Comparison of ENCODE assay signal across 14 cellular contexts in genomic region chr2:207747653-207748560, GRCh38. TPM values are rescaled to one million over a fixed set of nuclear protein-coding genes. Genes with fewer than 3 reads are reported as not detected.
DNase-seq lines count a peak whose midpoint lies in the region; ATAC-seq and TF ChIP-seq lines count a peak whose summit lies in the region.
"Had no signal": no experiment of that assay in that cellular context is flagged by ENCODE, and none has a peak within 500 bp of the region (broad histone marks: within the 10 kb centered on the region; RNA-seq: fewer than 3 reads in every experiment).

No MANE protein-coding gene starts in this region.

- H3K36me3 Mint-ChIP-seq in Caco-2 (ENCODE audit: insufficient read depth, unreplicated experiment) (peaks cover 60% of the 10 kb centered on the region), endodermal cell (ENCODE audit: low read depth) (peaks cover 9% of the 10 kb centered on the region), nephron progenitor cell (ENCODE audit: low read depth) (peaks cover 13% of the 10 kb centered on the region)

- H3K27ac ChIP-seq in SJSA1 (peak overlapping the region; percentile 61), endodermal cell (ENCODE audit: low read depth, low read length) (no peak overlapping the region), right atrium auricular region (no peak overlapping the region)

- no peaks in the 10 kb centered on the region for H3K9me3 Mint-ChIP-seq in Caco-2 (ENCODE audit: unreplicated experiment)
- no peaks in the 10 kb centered on the region for H3K9me3 Mint-ChIP-seq in endodermal cell
- H3K9me3 Mint-ChIP-seq in nephron progenitor cell = no peaks in the 10 kb centered on the region
- H3K9me3 Mint-ChIP-seq: CD14-positive monocyte had no signal

- peak overlapping the region; percentile 57 for H3K4me3 Mint-ChIP-seq in Caco-2 (ENCODE audit: unreplicated experiment)
- H3K4me3 Mint-ChIP-seq in endodermal cell = no peak overlapping the region
- H3K4me3 Mint-ChIP-seq in nephron progenitor cell = no peak overlapping the region
- H3K4me3 Mint-ChIP-seq: CD14-positive monocyte had no signal

- no peak overlapping the region for H3K9ac ChIP-seq in endodermal cell (ENCODE audit: extremely low read depth, low read length, poor library complexity, severe bottlenecking)
- H3K9ac ChIP-seq: SK-N-SH had no signal

- H3K27ac Mint-ChIP-seq in Caco-2 (ENCODE audit: unreplicated experiment) (peak overlapping the region; percentile 93), endodermal cell (peak overlapping the region; percentile 26), nephron progenitor cell (peak overlapping the region; percentile 58)

- CTCF ChIA-PET in Caco-2 (lab: Charles Lee) = interaction anchor here (0.5 to 4.5 kb wide), 16 partner anchors 13 to 354 kb away, joined by 3 to 77 read pairs (median 4); partner anchors contain the start of genes CCNYL1 and FZD5

- peaks cover 23% of the 10 kb centered on the region for H3K4me1 Mint-ChIP-seq in Caco-2 (ENCODE audit: low read depth, unreplicated experiment)
- H3K4me1 Mint-ChIP-seq in endodermal cell = peaks cover 11% of the 10 kb centered on the region
- peaks cover 4% of the 10 kb centered on the region for H3K4me1 Mint-ChIP-seq in nephron progenitor cell
- H3K4me1 Mint-ChIP-seq: CD14-positive monocyte had no signal

- in situ Hi-C loops in HAP-1 (cut with MboI; ENCODE audit: low sequenced_read_pairs) = loop anchor here (5.0 to 10.0 kb wide), 2 partner anchors 227 to 324 kb away; no protein-coding TSS in a partner anchor

- POLR2A ChIA-PET in Caco-2 (lab: Charles Lee) = interaction anchor here (0.5 to 1.3 kb wide), 9 partner anchors 16 to 214 kb away, joined by 3 to 5 read pairs (median 3); partner anchors contain the start of genes CCNYL1 and METTL21A

- no peak for ATAC-seq in HG03108 (IDR thresholded peaks at IDR 0.05; ENCODE audit: unreplicated experiment)

- intact Hi-C loops in Caco-2 (cut with micrococcal nuclease; ENCODE audit: unreplicated experiment) = loop anchor here (1.0 to 5.0 kb wide), 5 partner anchors 17 to 204 kb away; no protein-coding TSS in a partner anchor

- no peak overlapping the region for H3K4me3 ChIP-seq in Caco-2 (ENCODE audit: low read depth, low read length)
- no peak overlapping the region for H3K4me3 ChIP-seq in SJSA1
- no peak overlapping the region for H3K4me3 ChIP-seq in endodermal cell (ENCODE audit: low read length)
- H3K4me3 ChIP-seq in right atrium auricular region = no peak overlapping the region
- no peak overlapping the region for H3K4me3 ChIP-seq in HAP-1

- BruUV-seq in Caco-2 (replicated peaks; lab: Mats Ljungman, UMichigan) = no TSS peak

- no peaks in the 10 kb centered on the region for H3K27me3 Mint-ChIP-seq in Caco-2 (ENCODE audit: insufficient read depth, unreplicated experiment)
- no peaks in the 10 kb centered on the region for H3K27me3 Mint-ChIP-seq in endodermal cell (ENCODE audit: insufficient read depth)
- H3K27me3 Mint-ChIP-seq in nephron progenitor cell (ENCODE audit: low read depth, poor library complexity) = no peaks in the 10 kb centered on the region

- DNase-seq in Caco-2 (peak; percentile 54 to 69), SJSA1 (ENCODE audit: low read depth in 1 of 2, low spot score in 2 of 2) (peak; percentile 84 to 85), endodermal cell (no peak), nephron progenitor cell (no peak), DMS153 treated with DMSO at 0.1 percent for 48 hours (lab: John Stamatoyannopoulos, UW; ENCODE audit: unreplicated experiment) (no peak), right atrium auricular region (ENCODE audit: low spot score) (no peak), HAP-1 (ENCODE audit: low spot score in 2 of 2) (no peak)
- DNase-seq: Calu3, H7, NCI-H1694, NCI-H774, SK-N-SH had no signal

- H3K4me1 ChIP-seq in Caco-2 (peaks cover 53% of the 10 kb centered on the region), SJSA1 (replicated peaks) (peaks cover 39% of the 10 kb centered on the region), endodermal cell (ENCODE audit: control insufficient read depth, insufficient read depth, low read length) (no peaks in the 10 kb centered on the region), right atrium auricular region (no peaks in the 10 kb centered on the region), HAP-1 (peaks cover 16% of the 10 kb centered on the region)

- H3K27me3 ChIP-seq in Caco-2 (replicated peaks; ENCODE audit: control insufficient read depth, insufficient read depth, low read length) = no peaks in the 10 kb centered on the region
- H3K27me3 ChIP-seq in SJSA1 (replicated peaks) = no peaks in the 10 kb centered on the region
- H3K27me3 ChIP-seq in endodermal cell (ENCODE audit: control insufficient read depth, insufficient read depth, low read length, poor library complexity, severe bottlenecking) = no peaks in the 10 kb centered on the region
- H3K27me3 ChIP-seq in right atrium auricular region = no peaks in the 10 kb centered on the region
- H3K27me3 ChIP-seq in HAP-1 (ENCODE audit: low read depth) = no peaks in the 10 kb centered on the region

- H3K9me3 ChIP-seq in Caco-2 (no peaks in the 10 kb centered on the region), SJSA1 (replicated peaks) (no peaks in the 10 kb centered on the region), endodermal cell (ENCODE audit: control insufficient read depth, low read length) (no peaks in the 10 kb centered on the region), right atrium auricular region (no peaks in the 10 kb centered on the region), HAP-1 (no peaks in the 10 kb centered on the region)
- H3K9me3 ChIP-seq: SK-N-SH had no signal

- no peak for TF ChIP-seq CTCF in Caco-2 (IDR thresholded peaks at IDR 0.05; ENCODE audit: insufficient read depth in 1 of 2, low read depth in 1 of 2, low read length in 1 of 2, severe bottlenecking in 1 of 2, unreplicated experiment in 1 of 2)
- no peak for TF ChIP-seq CTCF in endodermal cell (conservative IDR thresholded peaks at IDR 0.05)
- no peak for TF ChIP-seq CTCF in nephron progenitor cell (IDR thresholded peaks at IDR 0.05)
- TF ChIP-seq CTCF in right atrium auricular region (IDR thresholded peaks at IDR 0.05) = no peak

- peaks cover 1% of the 10 kb centered on the region; the same call in 1 of the 2 replicates for H3K36me3 ChIP-seq in Caco-2 (ENCODE audit: control insufficient read depth, insufficient read depth, low read length)
- H3K36me3 ChIP-seq in SJSA1 = peaks cover 4% of the 10 kb centered on the region; the same call in 1 of the 2 replicates
- H3K36me3 ChIP-seq in endodermal cell (ENCODE audit: control insufficient read depth, insufficient read depth, low read length) = peaks cover 39% of the 10 kb centered on the region
- peaks cover 14% of the 10 kb centered on the region for H3K36me3 ChIP-seq in right atrium auricular region
- H3K36me3 ChIP-seq in HAP-1 (replicated peaks) = 0 out of 2 replicates have a peak, but pooled peaks cover 3% of the 10 kb centered on the region

- 94% methylated on average over 14 to 15 of the region's 15 CpGs for WGBS in endodermal cell (ENCODE audit: insufficient coverage in 1 of 2, insufficient read length in 1 of 2), 2 experiments

RNA-seq across cellular contexts. Expression of gene FZD5, which starts 21.8 kb away (rescaled TPM):
- total RNA-seq in Caco-2 (2022) (59.1 and 61.4 TPM in 2 replicates), endodermal cell (1,000 to 10,000 TPM; 1,055 to 1,188 TPM), right atrium auricular region (1 to 10 TPM; 3.4 to 6.4 TPM)
- 1.9 and 2.5 TPM in 2 replicates for total RNA-seq in SJSA1 (2014; rRNA removed; shearing (Covaris generic))
- 95.5 TPM for polyA plus RNA-seq in endodermal cell (2013, experiment 1 of 2)
- 122 TPM for polyA plus RNA-seq in endodermal cell (2013, experiment 2 of 2)

RNA-seq across cellular contexts. Expression of gene CCNYL1, which starts 36.5 kb away (rescaled TPM):
- total RNA-seq in Caco-2 (2022) (39.4 and 40.7 TPM in 2 replicates), endodermal cell (10 to 100 TPM; 19.8 to 22.4 TPM), right atrium auricular region (10 to 100 TPM in 1 of 2 donors, 1 to 10 TPM in 1; 6.2 to 10.2 TPM)
- total RNA-seq in SJSA1 (2014; rRNA removed; shearing (Covaris generic)) = 7.0 and 9.8 TPM in 2 replicates
- 26.6 TPM for polyA plus RNA-seq in endodermal cell (2013, experiment 1 of 2)
- polyA plus RNA-seq in endodermal cell (2013, experiment 2 of 2) = 31.3 TPM

Comparison
In these comparisons a context has a peak if more than half of its experiments do, and no peak if none do; other contexts are left out.
1. DNase-seq: peak in Caco-2 (2 of 2) and SJSA1 (2 of 2); none in endodermal cell (single experiment), nephron progenitor cell (single experiment), DMS153 treated with DMSO at 0.1 percent for 48 hours (single experiment), right atrium auricular region (single experiment) and HAP-1 (0 of 2).
2. H3K27ac Mint-ChIP-seq: peak in every context shown above with its lines; median percentile 93 in Caco-2; 58 in nephron progenitor cell; 26 in endodermal cell.
3. RNA of gene FZD5, which starts 21.8 kb away (total RNA-seq): 1,055 to 1,188 TPM in endodermal cell; 59.1 to 61.4 TPM in Caco-2, 3.4 to 6.4 TPM in right atrium auricular region and 1.9 to 2.5 TPM in SJSA1; every median in the first group is over 10 times any median in the second.